ENCODE assay signal across 14 cellular contexts in the genomic region with DNA sequence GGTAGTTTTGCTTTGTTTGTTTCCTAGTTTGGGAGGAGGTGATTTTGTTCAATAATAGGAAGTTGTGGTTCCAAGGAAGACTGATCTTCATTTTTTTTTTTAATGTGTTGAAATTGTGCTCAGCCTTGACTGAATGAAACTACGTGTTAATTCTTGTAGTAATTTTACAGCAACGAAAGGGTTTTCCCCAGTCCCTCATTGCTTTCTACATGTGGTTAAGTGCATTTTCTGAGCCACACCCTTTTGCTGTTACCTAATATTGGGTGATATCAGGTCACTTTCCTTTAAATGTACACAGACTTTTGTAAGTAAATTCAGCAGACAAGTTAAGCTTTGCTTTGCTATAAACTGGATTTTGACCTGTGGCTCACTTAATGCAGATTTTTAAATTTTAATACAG.
DNase-seq lines count a peak whose midpoint lies in the region; ATAC-seq and TF ChIP-seq lines count a peak whose summit lies in the region.
"Had no signal": no experiment of that assay in that cellular context is flagged by ENCODE, and none has a peak within 500 bp of the region (broad histone marks: within the 10 kb centered on the region; RNA-seq: fewer than 3 reads in every experiment).

No MANE protein-coding gene starts in this region.

- H3K27ac Mint-ChIP-seq in memory B cell, result no peak overlapping the region
- H3K27ac Mint-ChIP-seq in T-helper 17 cell, result no peak overlapping the region
- H3K27ac Mint-ChIP-seq: activated T-helper 2 cell treated with anti-CD3 and anti-CD28 coated beads, Interferon-gamma antibody, Interleukin-2, Interleukin-4, amounts not matched to agents 10 μg/mL and 5 μg/mL and 100 μg/mL, durations not matched to agents 14 hours and 24 hours and 36 hours; progenitor cell of endocrine pancreas had no signal

- H3K36me3 ChIP-seq in KMS-11 (ENCODE audit: insufficient read depth), result no peaks in the 10 kb centered on the region
- no peaks in the 10 kb centered on the region for H3K36me3 ChIP-seq in hepatocyte (replicated peaks; ENCODE audit: insufficient read depth, low read depth)

- H3K9me3 Mint-ChIP-seq in memory B cell, result no peaks in the 10 kb centered on the region
- H3K9me3 Mint-ChIP-seq: activated T-helper 2 cell treated with anti-CD3 and anti-CD28 coated beads, Interferon-gamma antibody, Interleukin-2, Interleukin-4, amounts not matched to agents 10 μg/mL and 5 μg/mL and 100 μg/mL, durations not matched to agents 14 hours and 24 hours and 36 hours had no signal

- H3K4me2 ChIP-seq in KMS-11 (peak overlapping the region; percentile 55), hepatocyte (no peak overlapping the region)

- H3K4me3 ChIP-seq in KMS-11 (IDR thresholded peaks at IDR 0.05; ENCODE audit: insufficient read depth, low read depth, low read length) (no peak overlapping the region), hepatocyte (no peak overlapping the region)
- H3K4me3 ChIP-seq: lung, tibial nerve had no signal

- H3K9ac ChIP-seq in KMS-11, result no peak overlapping the region

- TF ChIP-seq CTCF in KMS-11 (conservative IDR thresholded peaks at IDR 0.05; ENCODE audit: low read depth, low read length) (no peak), hepatocyte (IDR thresholded peaks at IDR 0.05; ENCODE audit: poor library complexity) (no peak)

- H3K79me2 ChIP-seq in KMS-11 (ENCODE audit: insufficient read depth, low read depth) (no peaks in the 10 kb centered on the region), hepatocyte (no peaks in the 10 kb centered on the region)

- H2AFZ ChIP-seq in KMS-11 (ENCODE audit: low read depth), result no peak overlapping the region
- H2AFZ ChIP-seq in hepatocyte, result no peak overlapping the region

- H3K4me1 Mint-ChIP-seq in memory B cell, result peaks cover 6% of the 10 kb centered on the region
- H3K4me1 Mint-ChIP-seq in T-helper 17 cell, result no peaks in the 10 kb centered on the region

- H3K27ac ChIP-seq in KMS-11 (no peak overlapping the region), hepatocyte (no peak overlapping the region)
- H3K27ac ChIP-seq: tibial nerve, VCaP had no signal

- H3K27me3 Mint-ChIP-seq in memory B cell, result no peaks in the 10 kb centered on the region
- no peaks in the 10 kb centered on the region for H3K27me3 Mint-ChIP-seq in T-helper 17 cell
- H3K27me3 Mint-ChIP-seq: progenitor cell of endocrine pancreas had no signal

- ATAC-seq in GM18867 (IDR thresholded peaks at IDR 0.05; ENCODE audit: unreplicated experiment) (peak; percentile 76), HG02798 (IDR thresholded peaks at IDR 0.05; ENCODE audit: poor library complexity, unreplicated experiment) (peak; percentile 63), memory B cell (ENCODE audit: low read depth) (peak; percentile 62), T-helper 17 cell (no peak)

- H3K4me3 Mint-ChIP-seq in memory B cell (no peak overlapping the region), T-helper 17 cell (no peak overlapping the region)

- H4K20me1 ChIP-seq in KMS-11 (ENCODE audit: insufficient read depth) (no peaks in the 10 kb centered on the region), hepatocyte (ENCODE audit: insufficient read depth, poor library complexity, severe bottlenecking) (no peaks in the 10 kb centered on the region)

- peaks cover 4% of the 10 kb centered on the region for H3K36me3 Mint-ChIP-seq in memory B cell
- no peaks in the 10 kb centered on the region for H3K36me3 Mint-ChIP-seq in T-helper 17 cell (ENCODE audit: low read depth)

- DNase-seq in memory B cell (ENCODE audit: low spot score in 2 of 2) (no peak), SW 1271 (lab: John Stamatoyannopoulos, UW) (no peak), NCI-H1417 (lab: John Stamatoyannopoulos, UW) (no peak), hepatocyte (ENCODE audit: low spot score) (no peak), T-helper 17 cell (no peak)
- DNase-seq: NCI-H1930 had no signal

- 82% methylated on average over 2 of the region's 2 CpGs for WGBS in hepatocyte (ENCODE audit: low lambda C conversion rate, missing lambda C conversion rate)

- H3K4me1 ChIP-seq in KMS-11 (ENCODE audit: low read depth, poor library complexity, severe bottlenecking) (peaks cover 27% of the 10 kb centered on the region), hepatocyte (ENCODE audit: insufficient read depth) (no peaks in the 10 kb centered on the region)
- H3K4me1 ChIP-seq: tibial nerve had no signal

- no peaks in the 10 kb centered on the region for H3K27me3 ChIP-seq in KMS-11 (ENCODE audit: insufficient read depth, low read depth)
- H3K27me3 ChIP-seq in hepatocyte, result no peaks in the 10 kb centered on the region
- H3K27me3 ChIP-seq: tibial nerve had no signal

- H3K9me3 ChIP-seq in hepatocyte (ENCODE audit: low read depth) (no peaks in the 10 kb centered on the region), T-helper 17 cell (ENCODE audit: control insufficient read depth, low read length, poor library complexity, severe bottlenecking) (no peaks in the 10 kb centered on the region)

- no peaks in the 10 kb centered on the region for H3K9me2 ChIP-seq in hepatocyte (replicated peaks; ENCODE audit: insufficient read depth)
